16 cellular contexts compared by ENCODE assay signal in the genomic region with DNA sequence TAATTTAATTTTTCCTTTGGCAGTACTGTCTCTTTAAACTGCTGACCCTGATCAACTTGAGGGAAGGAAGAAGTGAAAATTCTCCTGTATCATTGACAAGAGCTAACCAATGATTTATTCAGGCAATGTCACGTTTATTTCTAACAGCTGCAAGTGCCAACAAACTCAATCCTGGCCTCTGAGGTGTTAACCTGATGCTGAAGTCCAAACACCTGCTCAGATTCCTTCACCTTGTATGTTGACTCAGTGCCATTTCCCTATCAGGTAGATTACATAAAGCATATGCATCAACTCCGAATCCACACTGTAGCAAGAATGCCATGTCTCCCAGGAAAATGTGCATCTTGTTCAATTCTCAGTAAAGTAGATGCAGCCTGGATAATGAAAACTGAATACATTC.
A peak's percentile ranks its signal among the peaks of the same experiment; 100 is the strongest.
DNase-seq lines count a peak whose midpoint lies in the region; ATAC-seq and TF ChIP-seq lines count a peak whose summit lies in the region.
"Had no signal": no experiment of that assay in that cellular context is flagged by ENCODE, and none has a peak within 500 bp of the region (broad histone marks: within the 10 kb centered on the region; RNA-seq: fewer than 3 reads in every experiment).

No MANE protein-coding gene starts in this region.

- H3K79me2 ChIP-seq in hepatocyte, result no peaks in the 10 kb centered on the region

- no peaks in the 10 kb centered on the region for H3K9me3 Mint-ChIP-seq in progenitor cell of endocrine pancreas (ENCODE audit: low read depth)

- no peak overlapping the region for H2AFZ ChIP-seq in hepatocyte

- peak; percentile 49 for ATAC-seq in mucosa of descending colon
- no peak for ATAC-seq in esophagus mucosa
- ATAC-seq in GM19351 (IDR thresholded peaks at IDR 0.05; ENCODE audit: unreplicated experiment), result no peak

- H3K27ac Mint-ChIP-seq in progenitor cell of endocrine pancreas, result peak overlapping the region; percentile 34
- H3K27ac Mint-ChIP-seq: CD4-positive, alpha-beta memory T cell had no signal

- H3K4me2 ChIP-seq in hepatocyte, result no peak overlapping the region

- H3K36me3 Mint-ChIP-seq in progenitor cell of endocrine pancreas (ENCODE audit: insufficient read depth), result no peaks in the 10 kb centered on the region
- H3K36me3 Mint-ChIP-seq: CD4-positive, alpha-beta memory T cell had no signal

- no peaks in the 10 kb centered on the region for H3K4me1 ChIP-seq in hepatocyte (ENCODE audit: insufficient read depth)
- H3K4me1 ChIP-seq in mucosa of descending colon (ENCODE audit: low read depth), result no peaks in the 10 kb centered on the region
- H3K4me1 ChIP-seq in subcutaneous abdominal adipose tissue (ENCODE audit: control insufficient read depth in 5 of 5, insufficient read depth in 5 of 5, low read length in 5 of 5), result peaks cover 0 to 39% (median 14%) of the 10 kb centered on the region in 5 donors
- no peaks in the 10 kb centered on the region for H3K4me1 ChIP-seq in HAP-1

- TF ChIP-seq CTCF in hepatocyte (IDR thresholded peaks at IDR 0.05; ENCODE audit: poor library complexity) (no peak), mucosa of descending colon (IDR thresholded peaks at IDR 0.05) (no peak), progenitor cell of endocrine pancreas (IDR thresholded peaks at IDR 0.05; ENCODE audit: unreplicated experiment) (no peak)

- DNase-seq in hepatocyte (ENCODE audit: low spot score), result peak; percentile 41
- no peak for DNase-seq in mucosa of descending colon
- no peak for DNase-seq in progenitor cell of endocrine pancreas (ENCODE audit: low spot score, unreplicated experiment)
- no peak for DNase-seq in HAP-1 (ENCODE audit: low spot score in 2 of 2)
- DNase-seq: C1 segment of cervical spinal cord; Calu3; CD4-positive, alpha-beta memory T cell; COR-L47; DMS53; DMS79 treated with DMSO at 0.1 percent for 48 hours; GF-D8; GOT3; HCEC 1CT had no signal

- H3K27me3 ChIP-seq in hepatocyte, result no peaks in the 10 kb centered on the region
- H3K27me3 ChIP-seq in subcutaneous abdominal adipose tissue (ENCODE audit: control insufficient read depth in 5 of 5, insufficient read depth in 4 of 5, low read length in 5 of 5), result no peaks in the 10 kb centered on the region
- H3K27me3 ChIP-seq in HAP-1 (ENCODE audit: low read depth), result no peaks in the 10 kb centered on the region

- H3K9me2 ChIP-seq in hepatocyte (replicated peaks; ENCODE audit: insufficient read depth), result no peaks in the 10 kb centered on the region

- H3K36me3 ChIP-seq in hepatocyte (replicated peaks; ENCODE audit: insufficient read depth, low read depth) (no peaks in the 10 kb centered on the region), mucosa of descending colon (ENCODE audit: low read depth) (no peaks in the 10 kb centered on the region), subcutaneous abdominal adipose tissue (ENCODE audit: control insufficient read depth in 5 of 5, insufficient read depth in 5 of 5, low read length in 5 of 5) (no peaks in the 10 kb centered on the region), HAP-1 (replicated peaks) (no peaks in the 10 kb centered on the region)

- H3K9me3 ChIP-seq in hepatocyte (ENCODE audit: low read depth) (no peaks in the 10 kb centered on the region), mucosa of descending colon (no peaks in the 10 kb centered on the region), subcutaneous abdominal adipose tissue (ENCODE audit: control insufficient read depth in 5 of 5, low read length in 5 of 5) (no peaks in the 10 kb centered on the region), HAP-1 (no peaks in the 10 kb centered on the region)

- peaks cover 7% of the 10 kb centered on the region for H3K4me1 Mint-ChIP-seq in progenitor cell of endocrine pancreas (ENCODE audit: low read depth)
- H3K4me1 Mint-ChIP-seq: CD4-positive, alpha-beta memory T cell had no signal

- no peak overlapping the region for H3K4me3 ChIP-seq in hepatocyte
- no peak overlapping the region for H3K4me3 ChIP-seq in mucosa of descending colon
- no peak overlapping the region for H3K4me3 ChIP-seq in subcutaneous abdominal adipose tissue (ENCODE audit: low read depth in 1 of 5, low read length in 5 of 5)
- H3K4me3 ChIP-seq in HAP-1, result no peak overlapping the region

- intact Hi-C loops in mucosa of descending colon (cut with DNase I, micrococcal nuclease), result no loop called here

- no peak overlapping the region for H3K9ac ChIP-seq in subcutaneous abdominal adipose tissue (ENCODE audit: low read length in 5 of 5)

- H3K4me3 Mint-ChIP-seq in progenitor cell of endocrine pancreas (ENCODE audit: low read depth), result no peak overlapping the region
- H3K4me3 Mint-ChIP-seq: CD4-positive, alpha-beta memory T cell had no signal

- no peaks in the 10 kb centered on the region for H4K20me1 ChIP-seq in hepatocyte (ENCODE audit: insufficient read depth, poor library complexity, severe bottlenecking)

- H3K27me3 Mint-ChIP-seq in progenitor cell of endocrine pancreas, result no peaks in the 10 kb centered on the region
- H3K27me3 Mint-ChIP-seq: CD4-positive, alpha-beta memory T cell had no signal

- WGBS in hepatocyte (ENCODE audit: low lambda C conversion rate, missing lambda C conversion rate), result 40% methylated on average over 2 of the region's 2 CpGs

- in situ Hi-C loops in HAP-1 (cut with MboI; ENCODE audit: low sequenced_read_pairs), result no loop called here

- H3K27ac ChIP-seq in hepatocyte, result peak overlapping the region; percentile 9
- H3K27ac ChIP-seq in subcutaneous abdominal adipose tissue (ENCODE audit: low read depth, low read length), result peak overlapping the region; percentile 78
